Comparison of ENCODE assay signal across 9 cellular contexts in the genomic region with DNA sequence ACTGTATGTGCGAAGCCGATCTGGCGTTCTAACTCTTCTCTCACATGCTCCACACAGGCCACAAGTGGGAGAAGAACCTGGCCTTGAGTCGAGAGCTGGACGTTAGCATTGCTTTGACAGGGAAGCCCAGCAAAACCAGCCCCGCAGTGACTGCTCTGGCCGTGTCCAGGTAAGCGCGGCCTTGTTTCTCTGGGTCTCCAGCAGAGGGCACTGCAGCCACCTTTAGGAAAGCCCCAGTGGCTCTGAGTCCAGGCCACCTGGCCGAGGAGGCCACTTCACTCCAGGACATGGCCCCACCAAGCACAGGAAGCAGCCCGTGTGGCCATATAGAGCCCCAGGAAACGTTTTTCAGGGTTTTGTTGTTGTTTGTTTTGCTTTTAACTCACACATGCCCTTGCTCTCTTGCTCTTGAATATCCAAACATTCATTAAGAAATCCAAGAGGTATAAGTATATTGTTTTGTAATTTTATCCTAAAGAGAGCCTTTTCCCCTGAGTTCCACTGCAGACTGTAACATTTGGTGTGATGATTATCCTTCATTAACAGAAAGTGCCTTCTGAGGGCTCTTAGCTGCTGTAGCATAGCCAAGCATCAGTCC. TPM values are rescaled to one million over a fixed set of nuclear protein-coding genes. Genes with fewer than 3 reads are reported as not detected.
DNase-seq lines count a peak whose midpoint lies in the region; ATAC-seq, FAIRE-seq and TF ChIP-seq lines count a peak whose summit lies in the region.
"Had no signal": no experiment of that assay in that cellular context is flagged by ENCODE, and none has a peak within 500 bp of the region (broad histone marks: within the 10 kb centered on the region; RNA-seq: fewer than 3 reads in every experiment).

No MANE protein-coding gene starts in this region.

- no peaks in the 10 kb centered on the region for H4K20me1 ChIP-seq in endothelial cell of umbilical vein (replicated peaks; ENCODE audit: control insufficient read depth, extremely low read depth, insufficient read depth, low read length)

- no peak overlapping the region for H3K4me3 ChIP-seq in endothelial cell of umbilical vein (replicated peaks in 1 of 3; ENCODE audit: insufficient read depth in 1 of 3, low read depth in 1 of 3, low read length in 3 of 3)
- H3K4me3 ChIP-seq in tibial nerve = no peak overlapping the region

- TF ChIP-seq POLR2A in endothelial cell of umbilical vein (IDR thresholded peaks at IDR 0.05; ENCODE audit: low read depth, low read length) (no peak), tibial nerve (IDR thresholded peaks at IDR 0.05) (no peak)

- no peak for ATAC-seq in GM21360 (IDR thresholded peaks at IDR 0.05; ENCODE audit: unreplicated experiment)

- no peak overlapping the region for H3K9ac ChIP-seq in endothelial cell of umbilical vein (replicated peaks; ENCODE audit: extremely low read depth, insufficient read depth, low read length)

- no peaks in the 10 kb centered on the region for H3K9me1 ChIP-seq in endothelial cell of umbilical vein (replicated peaks; ENCODE audit: control insufficient read depth, extremely low read depth, insufficient read depth, low read length)

- peak; percentile 75 for FAIRE-seq in endothelial cell of umbilical vein (lab: Jason Lieb, UNC)

- no peak overlapping the region for H3K4me2 ChIP-seq in endothelial cell of umbilical vein (ENCODE audit: insufficient read depth, low read length)

- H3K9me3 ChIP-seq in endothelial cell of umbilical vein (replicated peaks; ENCODE audit: control insufficient read depth, insufficient read depth, low read length) = no peaks in the 10 kb centered on the region
- no peaks in the 10 kb centered on the region for H3K9me3 ChIP-seq in tibial nerve

- 37 to 40% methylated on average over 12 of the region's 12 CpGs for WGBS in tibial nerve, 2 donors

- H3K27me3 ChIP-seq in endothelial cell of umbilical vein (ENCODE audit: control insufficient read depth in 2 of 2, insufficient read depth in 2 of 2, low read length in 2 of 2) (no peaks in the 10 kb centered on the region), tibial nerve (no peaks in the 10 kb centered on the region)

- DNase-seq in SIG-M5 treated with dmso at 0.1 percent for 504 hours (lab: John Stamatoyannopoulos, UW; ENCODE audit: unreplicated experiment) = peak; percentile 9
- DNase-seq in SIG-M5 (lab: John Stamatoyannopoulos, UW) = no peak
- peak; percentile 43 for DNase-seq in LoVo (ENCODE audit: low spot score)
- peak; percentile 41 for DNase-seq in activated CD4-positive, alpha-beta T cell treated with anti-CD3 and anti-CD28 coated beads, Interleukin-2, amount 10 ng/mL, durations not matched to agents 7 days and 5 days
- DNase-seq in endothelial cell of umbilical vein (ENCODE audit: low read depth, low spot score) = peak; percentile 27
- DNase-seq in midbrain (lab: John Stamatoyannopoulos, UW) = peak; percentile 58
- peak; percentile 21 to 43 for DNase-seq in tibial nerve (ENCODE audit: low spot score in 2 of 2)

- TF ChIP-seq EP300 in tibial nerve (IDR thresholded peaks at IDR 0.05) = no peak

- H3K9me3 Mint-ChIP-seq in activated CD4-positive, alpha-beta T cell treated with anti-CD3 and anti-CD28 coated beads, Interleukin-2, amount 10 ng/mL, durations not matched to agents 7 days and 5 days = no peaks in the 10 kb centered on the region

- no peak overlapping the region for H3K4me3 Mint-ChIP-seq in activated CD4-positive, alpha-beta T cell treated with anti-CD3 and anti-CD28 coated beads, Interleukin-2, amount 10 ng/mL, durations not matched to agents 7 days and 5 days

- CTCF ChIA-PET in activated CD4-positive, alpha-beta T cell treated with anti-CD3 and anti-CD28 coated beads, Interleukin-2, amount 10 ng/mL, durations not matched to agents 7 days and 5 days (lab: Charles Lee) = interaction anchor here (0.7 to 1.1 kb wide), 2 partner anchors 325 to 531 kb away, joined by 3 read pairs; no protein-coding TSS in a partner anchor
- CTCF ChIA-PET in endothelial cell of umbilical vein (lab: Charles Lee) = interaction anchor here (1.0 to 1.1 kb wide), 2 partner anchors 22 to 26 kb away, joined by 3 read pairs; no protein-coding TSS in a partner anchor

- H3K36me3 Mint-ChIP-seq in activated CD4-positive, alpha-beta T cell treated with anti-CD3 and anti-CD28 coated beads, Interleukin-2, amount 10 ng/mL, durations not matched to agents 7 days and 5 days (ENCODE audit: low read depth) = no peaks in the 10 kb centered on the region

- H3K79me2 ChIP-seq in endothelial cell of umbilical vein (ENCODE audit: control insufficient read depth, insufficient read depth, low read length) = no peaks in the 10 kb centered on the region

- H3K27me3 Mint-ChIP-seq in activated CD4-positive, alpha-beta T cell treated with anti-CD3 and anti-CD28 coated beads, Interleukin-2, amount 10 ng/mL, durations not matched to agents 7 days and 5 days = no peaks in the 10 kb centered on the region

- H3K4me1 Mint-ChIP-seq in activated CD4-positive, alpha-beta T cell treated with anti-CD3 and anti-CD28 coated beads, Interleukin-2, amount 10 ng/mL, durations not matched to agents 7 days and 5 days = no peaks in the 10 kb centered on the region

- intact Hi-C loops in endothelial cell of umbilical vein (cut with micrococcal nuclease) = loop anchor here (1.0 to 2.0 kb wide), 6 partner anchors 34 to 537 kb away; no protein-coding TSS in a partner anchor

- no peak overlapping the region for H3K27ac ChIP-seq in endothelial cell of umbilical vein (ENCODE audit: insufficient read depth, low read depth, low read length)
- H3K27ac ChIP-seq in tibial nerve = no peak overlapping the region

- H3K36me3 ChIP-seq in endothelial cell of umbilical vein (ENCODE audit: control insufficient read depth in 2 of 2, extremely low read depth in 1 of 2, insufficient read depth in 2 of 2, low read length in 2 of 2) (no peaks in the 10 kb centered on the region), tibial nerve (no peaks in the 10 kb centered on the region)

- TF ChIP-seq CTCF in endothelial cell of umbilical vein (IDR thresholded peaks at IDR 0.05; ENCODE audit: extremely low read depth in 1 of 2, insufficient read depth in 1 of 2, low read depth in 1 of 2, low read length in 2 of 2) (peak; percentile 72 to 88), tibial nerve (IDR thresholded peaks at IDR 0.05) (peak; percentile 57 to 81 (median 67))

- BruUV-seq in endothelial cell of umbilical vein (replicated peaks; lab: Mats Ljungman, UMichigan) = no TSS peak

- no peaks in the 10 kb centered on the region for H3K4me1 ChIP-seq in endothelial cell of umbilical vein (ENCODE audit: control insufficient read depth, extremely low read depth, insufficient read depth, low read length)
- peaks cover 0 to 4% (median 0%) of the 10 kb centered on the region in 4 donors for H3K4me1 ChIP-seq in tibial nerve

- dilution Hi-C loops in endothelial cell of umbilical vein (cut with MboI; ENCODE audit: extremely low pct_ligation_motif_present, low sequenced_read_pairs) = no loop called here

- POLR2A ChIA-PET in activated CD4-positive, alpha-beta T cell treated with anti-CD3 and anti-CD28 coated beads, Interleukin-2, amount 10 ng/mL, durations not matched to agents 7 days and 5 days (lab: Charles Lee) = no interaction called here
- POLR2A ChIA-PET in endothelial cell of umbilical vein (lab: Charles Lee) = no interaction called here

- H3K27ac Mint-ChIP-seq in activated CD4-positive, alpha-beta T cell treated with anti-CD3 and anti-CD28 coated beads, Interleukin-2, amount 10 ng/mL, durations not matched to agents 7 days and 5 days = no peak overlapping the region

- no peak overlapping the region for H2AFZ ChIP-seq in endothelial cell of umbilical vein (ENCODE audit: low read depth, low read length)

TF ChIP-seq in endothelial cell of umbilical vein, 7 proteins besides CTCF, POLR2A, EP300 and RAD21:
- no peak for TF ChIP-seq JUN (IDR thresholded peaks at IDR 0.05; ENCODE audit: borderline replicate concordance, insufficient read depth, insufficient read length, low read depth)

RNA-seq across cellular contexts. Expression of a gene that starts 41.8 kb away (rescaled TPM):
- total RNA-seq in activated CD4-positive, alpha-beta T cell treated with anti-CD3 and anti-CD28 coated beads, Interleukin-2, amount 10 ng/mL, durations not matched to agents 7 days and 5 days = not detected
- total RNA-seq in endothelial cell of umbilical vein (not detected in 2 replicates), tibial nerve (not detected)
- not detected in 2 replicates for polyA plus RNA-seq in endothelial cell of umbilical vein
- polyA plus RNA-seq in endothelial cell of umbilical vein (2011; cell fraction: cytosol; rRNA removed) = not detected in 2 replicates
- not detected in 2 replicates for polyA plus RNA-seq in endothelial cell of umbilical vein (2011; cell fraction: nucleus; rRNA removed)
- not detected in 2 replicates for polyA plus RNA-seq in endothelial cell of umbilical vein (2012)
- polyA minus RNA-seq in endothelial cell of umbilical vein = not detected in 2 replicates
- not detected for polyA minus RNA-seq in endothelial cell of umbilical vein (2011; cell fraction: cytosol; rRNA and poly(A)+ RNA removed)
- not detected in 2 replicates for polyA minus RNA-seq in endothelial cell of umbilical vein (2011; cell fraction: nucleus; rRNA and poly(A)+ RNA removed)
- polyA plus RNA-seq: adipose tissue had no signal
